8 cellular contexts compared by ENCODE assay signal in genomic region chr9:82961504-82962125, GRCh38.
DNase-seq lines count a peak whose midpoint lies in the region; ATAC-seq and TF ChIP-seq lines count a peak whose summit lies in the region.

No MANE protein-coding gene starts in this region.

- POLR2A ChIA-PET in activated naive CD8-positive, alpha-beta T cell treated with anti-CD3 and anti-CD28 coated beads, Interleukin-2, amount 10 ng/mL, durations not matched to agents 7 days and 5 days (lab: Charles Lee): no interaction called here

- H3K9ac ChIP-seq in KMS-11: no peak overlapping the region
- H3K9ac ChIP-seq in OCI-LY1 (ENCODE audit: low read length): no peak overlapping the region

- no peak overlapping the region for H3K27ac Mint-ChIP-seq in activated naive CD8-positive, alpha-beta T cell treated with anti-CD3 and anti-CD28 coated beads, Interleukin-2, amount 10 ng/mL, durations not matched to agents 7 days and 5 days

- DNase-seq in H4 (ENCODE audit: low spot score) (peak; percentile 82), left ventricle myocardium inferior (peak; percentile 41), retina (peak; percentile 89), cortex of kidney (lab: John Stamatoyannopoulos, UW) (no peak)
- peak; percentile 35 for DNase-seq in activated naive CD8-positive, alpha-beta T cell treated with anti-CD3 and anti-CD28 coated beads, Interleukin-2, amount 10 ng/mL, durations not matched to agents 7 days and 5 days

- H3K27me3 ChIP-seq in KMS-11 (ENCODE audit: insufficient read depth, low read depth): no peaks in the 10 kb centered on the region
- H3K27me3 ChIP-seq in OCI-LY1 (ENCODE audit: insufficient read depth, low read length): no peaks in the 10 kb centered on the region
- H3K27me3 ChIP-seq in left ventricle myocardium inferior (ENCODE audit: low read depth): peaks cover 9% of the 10 kb centered on the region

- H3K9me2 ChIP-seq in OCI-LY1 (ENCODE audit: low read depth, low read length): no peaks in the 10 kb centered on the region

- no peaks in the 10 kb centered on the region for H3F3A ChIP-seq in OCI-LY1 (ENCODE audit: insufficient read depth, low read length)

- no peaks in the 10 kb centered on the region for H3K36me3 Mint-ChIP-seq in activated naive CD8-positive, alpha-beta T cell treated with anti-CD3 and anti-CD28 coated beads, Interleukin-2, amount 10 ng/mL, durations not matched to agents 7 days and 5 days

- H2AFZ ChIP-seq in KMS-11 (ENCODE audit: low read depth) (no peak overlapping the region), OCI-LY1 (ENCODE audit: low read length) (no peak overlapping the region)

- H3K4me3 Mint-ChIP-seq in activated naive CD8-positive, alpha-beta T cell treated with anti-CD3 and anti-CD28 coated beads, Interleukin-2, amount 10 ng/mL, durations not matched to agents 7 days and 5 days: no peak overlapping the region

- H3K79me2 ChIP-seq in KMS-11 (ENCODE audit: insufficient read depth, low read depth) (no peaks in the 10 kb centered on the region), OCI-LY1 (ENCODE audit: insufficient read depth, low read length) (no peaks in the 10 kb centered on the region)

- H3K4me2 ChIP-seq in KMS-11 (no peak overlapping the region), OCI-LY1 (ENCODE audit: low read length) (no peak overlapping the region)

- H3K4me1 ChIP-seq in KMS-11 (ENCODE audit: low read depth, poor library complexity, severe bottlenecking) (peaks cover 3% of the 10 kb centered on the region), OCI-LY1 (ENCODE audit: insufficient read depth, low read length, severe bottlenecking) (no peaks in the 10 kb centered on the region), left ventricle myocardium inferior (no peaks in the 10 kb centered on the region)

- peak; percentile 70 for TF ChIP-seq CTCF in GM12874 (IDR thresholded peaks at IDR 0.05; ENCODE audit: insufficient read depth, low read depth, low read length)
- peak; percentile 96 for TF ChIP-seq CTCF in KMS-11 (conservative IDR thresholded peaks at IDR 0.05; ENCODE audit: low read depth, low read length)
- peak; percentile 89 for TF ChIP-seq CTCF in OCI-LY1 (IDR thresholded peaks at IDR 0.05; ENCODE audit: low read length)
- peak; percentile 82 for TF ChIP-seq CTCF in left ventricle myocardium inferior (IDR thresholded peaks at IDR 0.05; ENCODE audit: borderline replicate concordance)

- no peaks in the 10 kb centered on the region for H3K4me1 Mint-ChIP-seq in activated naive CD8-positive, alpha-beta T cell treated with anti-CD3 and anti-CD28 coated beads, Interleukin-2, amount 10 ng/mL, durations not matched to agents 7 days and 5 days

- H3K27me3 Mint-ChIP-seq in activated naive CD8-positive, alpha-beta T cell treated with anti-CD3 and anti-CD28 coated beads, Interleukin-2, amount 10 ng/mL, durations not matched to agents 7 days and 5 days: peaks cover 20% of the 10 kb centered on the region

- intact Hi-C loops in left ventricle myocardium inferior (cut with micrococcal nuclease): no loop called here

- peak; percentile 67 for ATAC-seq in activated naive CD8-positive, alpha-beta T cell treated with anti-CD3 and anti-CD28 coated beads, Interleukin-2, amount 10 ng/mL, durations not matched to agents 7 days and 5 days (ENCODE audit: low read depth)

- no peaks in the 10 kb centered on the region for H3K9me3 ChIP-seq in OCI-LY1 (ENCODE audit: low read length)
- H3K9me3 ChIP-seq in left ventricle myocardium inferior (replicated peaks): no peaks in the 10 kb centered on the region

- H3K4me3 ChIP-seq in KMS-11 (IDR thresholded peaks at IDR 0.05; ENCODE audit: insufficient read depth, low read depth, low read length) (no peak overlapping the region), OCI-LY1 (ENCODE audit: low read depth, low read length, poor library complexity, severe bottlenecking) (no peak overlapping the region), left ventricle myocardium inferior (no peak overlapping the region)

- no peak overlapping the region for H3K27ac ChIP-seq in KMS-11
- H3K27ac ChIP-seq in OCI-LY1 (ENCODE audit: low read depth, low read length, poor library complexity, severe bottlenecking): no peak overlapping the region
- no peak overlapping the region for H3K27ac ChIP-seq in left ventricle myocardium inferior (replicated peaks)

- H3K9me3 Mint-ChIP-seq in activated naive CD8-positive, alpha-beta T cell treated with anti-CD3 and anti-CD28 coated beads, Interleukin-2, amount 10 ng/mL, durations not matched to agents 7 days and 5 days: no peaks in the 10 kb centered on the region

- H3K36me3 ChIP-seq in KMS-11 (ENCODE audit: insufficient read depth) (no peaks in the 10 kb centered on the region), OCI-LY1 (ENCODE audit: insufficient read depth, low read length) (no peaks in the 10 kb centered on the region), left ventricle myocardium inferior (no peaks in the 10 kb centered on the region)

- H4K20me1 ChIP-seq in KMS-11 (ENCODE audit: insufficient read depth): no peaks in the 10 kb centered on the region
- H4K20me1 ChIP-seq in OCI-LY1 (ENCODE audit: insufficient read depth, low read length): no peaks in the 10 kb centered on the region
